8 cellular contexts compared by ENCODE assay signal in the genomic region with DNA sequence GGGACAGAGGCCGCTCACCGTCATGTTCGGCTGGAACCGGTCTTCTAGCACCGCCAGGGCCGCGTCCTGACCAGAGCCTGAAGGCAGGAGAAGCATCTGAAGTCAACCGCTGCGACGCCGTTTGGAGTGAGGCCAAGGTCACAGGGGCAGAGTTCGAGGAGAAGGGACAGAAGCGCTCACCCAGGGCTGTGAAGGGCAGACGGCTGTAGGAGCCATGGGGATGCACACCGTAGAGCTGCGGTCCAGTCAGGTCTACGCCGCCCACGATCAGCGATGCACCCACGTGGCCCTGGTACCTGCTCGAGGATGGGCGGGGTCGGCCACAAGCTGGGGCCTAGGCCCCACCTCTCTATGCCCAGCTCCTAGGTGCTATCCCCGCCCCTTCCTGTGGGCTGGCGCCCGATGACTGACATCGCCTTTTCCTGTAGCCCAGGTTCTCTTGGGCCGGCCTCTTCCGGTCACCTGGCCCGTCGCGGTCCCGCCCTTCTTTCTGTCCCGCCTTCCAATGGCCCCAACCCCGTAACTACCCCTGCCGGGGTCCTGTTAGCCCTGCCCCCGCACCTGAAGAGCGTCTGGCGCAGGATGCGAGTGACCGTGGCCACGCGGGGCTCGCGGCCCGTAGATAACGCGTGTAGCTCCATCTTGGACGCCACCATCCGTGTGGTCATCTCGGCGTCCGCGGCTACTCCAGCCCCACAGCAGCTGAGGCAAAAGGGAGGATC. TPM values are rescaled to one million over a fixed set of nuclear protein-coding genes. Genes with fewer than 3 reads are reported as not detected.
DNase-seq lines count a peak whose midpoint lies in the region; ATAC-seq and TF ChIP-seq lines count a peak whose summit lies in the region.

No MANE protein-coding gene starts in this region.

- no peaks in the 10 kb centered on the region for H3K79me2 ChIP-seq in H9 (ENCODE audit: insufficient read depth, low read length)

- DNase-seq in H9 (peak; percentile 99), M059J (ENCODE audit: low read depth) (peak; percentile 96), fibroblast of the aortic adventitia (ENCODE audit: low read depth) (peak; percentile 85)
- peak; percentile 98 for DNase-seq in activated effector memory CD4-positive, alpha-beta T cell treated with anti-CD3 and anti-CD28 coated beads, Interleukin-2, amount 50 U/mL, for 16 hours
- DNase-seq in stimulated activated naive CD8-positive, alpha-beta T cell treated with anti-CD3 and anti-CD28 coated beads, Interleukin-15, Interleukin-2, amounts not matched to agents 100 U/mL and 50 U/mL, for 24 hours, result peak; percentile 96

- peaks cover 10% of the 10 kb centered on the region for H3K27me3 Mint-ChIP-seq in H9 (ENCODE audit: low read depth)
- H3K27me3 Mint-ChIP-seq in nephron (ENCODE audit: low read depth), result no peaks in the 10 kb centered on the region

- TF ChIP-seq CTCF in H9 (conservative IDR thresholded peaks at IDR 0.05) (no peak), fibroblast of the aortic adventitia (IDR thresholded peaks at IDR 0.05; ENCODE audit: insufficient read depth, low read length) (no peak), nephron (IDR thresholded peaks at IDR 0.05; ENCODE audit: unreplicated experiment in 3 of 3) (no peak)

- TF ChIP-seq POLR2A in Raji (IDR thresholded peaks at IDR 0.05; ENCODE audit: insufficient read depth, low read depth, low read length), result peak; percentile 92

- peak overlapping the region; percentile 64 for H3K14ac ChIP-seq in H9 (ENCODE audit: insufficient read depth, low read length)

- no peak overlapping the region for H4K8ac ChIP-seq in H9 (replicated peaks; ENCODE audit: insufficient read length, low read depth, low read length)

- no peak overlapping the region for H3K4ac ChIP-seq in H9 (ENCODE audit: low read depth, low read length)

- H3K27ac Mint-ChIP-seq in H9 (peak overlapping the region; percentile 96 to 99 (median 99)), nephron (peak overlapping the region; percentile 99 to 100 (median 99))

- no peaks in the 10 kb centered on the region for H4K20me1 ChIP-seq in H9 (ENCODE audit: control insufficient read depth, insufficient read depth, insufficient read length)

- H3K23ac ChIP-seq in H9 (ENCODE audit: insufficient read length, low read depth, low read length), result no peak overlapping the region

- no peak overlapping the region for H2BK12ac ChIP-seq in H9 (ENCODE audit: insufficient read length, low read depth, low read length)

- no peak overlapping the region for H2BK120ac ChIP-seq in H9 (ENCODE audit: low read depth, low read length, poor library complexity, severe bottlenecking)

- H3K27ac ChIP-seq in H9 (ENCODE audit: insufficient read length, low read depth, low read length), result no peak overlapping the region

- ATAC-seq in stimulated activated naive CD8-positive, alpha-beta T cell treated with anti-CD3 and anti-CD28 coated beads, Interleukin-15, Interleukin-2, amounts not matched to agents 100 U/mL and 50 U/mL, for 24 hours, result peak; percentile 91

- peak overlapping the region; percentile 79 for H3K4me2 ChIP-seq in H9 (ENCODE audit: insufficient read depth, insufficient read length, low read length)

- H3T11ph ChIP-seq in H9 (ENCODE audit: low read length), result no peak overlapping the region

- H3K9me3 Mint-ChIP-seq in H9 (peaks cover 0 to 2% of the 10 kb centered on the region in 2 experiments; a peak in 2 of 5 replicates), nephron (no peaks in the 10 kb centered on the region)

- no CpG with 5 or more reads among the region's 55 CpGs for WGBS in H9 (ENCODE audit: extremely low coverage, insufficient read length, low lambda C conversion rate)

- H2AFZ ChIP-seq in H9 (ENCODE audit: low read length), result no peak overlapping the region

- H3K18ac ChIP-seq in H9 (ENCODE audit: insufficient read length, low read depth, low read length), result peak overlapping the region; percentile 16

- peak overlapping the region; percentile 99 for H3K9ac ChIP-seq in ES-I3 (ENCODE audit: low read depth, low read length)
- H3K9ac ChIP-seq in H9 (ENCODE audit: extremely low read depth, insufficient read length, low read length), result peak overlapping the region; percentile 62

- H2BK15ac ChIP-seq in H9 (ENCODE audit: low read depth, low read length), result no peak overlapping the region

- H3K27me3 ChIP-seq in H9 (ENCODE audit: insufficient read depth, low read length), result no peaks in the 10 kb centered on the region

- no peak overlapping the region for H3K56ac ChIP-seq in H9 (ENCODE audit: insufficient read length, low read depth, low read length)

- H3K36me3 Mint-ChIP-seq in H9 (ENCODE audit: insufficient read depth in 1 of 3, low read depth in 3 of 3), result peaks cover 1 to 41% (median 10%) of the 10 kb centered on the region in 3 experiments; a peak in 5 of 7 replicates
- H3K36me3 Mint-ChIP-seq in nephron (ENCODE audit: low read depth), result no peaks in the 10 kb centered on the region

- H3K23me2 ChIP-seq in H9 (ENCODE audit: insufficient read length, low read depth, low read length, poor library complexity, severe bottlenecking), result peaks cover 18% of the 10 kb centered on the region

- H2BK20ac ChIP-seq in H9 (ENCODE audit: low read depth, low read length, poor library complexity, severe bottlenecking), result no peak overlapping the region

- H3K79me1 ChIP-seq in H9 (ENCODE audit: insufficient read depth, low read depth, low read length, poor library complexity, severe bottlenecking), result no peaks in the 10 kb centered on the region

- no peaks in the 10 kb centered on the region for H3K36me3 ChIP-seq in ES-I3 (ENCODE audit: insufficient read depth, low read length)

- no peaks in the 10 kb centered on the region for H3K4me1 ChIP-seq in ES-I3 (ENCODE audit: insufficient read depth, low read length)
- peaks cover 3% of the 10 kb centered on the region; the same call in 1 of the 2 replicates for H3K4me1 ChIP-seq in H9 (ENCODE audit: insufficient read depth, low read length)

- peaks cover 20 to 23% of the 10 kb centered on the region in 2 experiments for H3K4me1 Mint-ChIP-seq in H9
- peaks cover 30% of the 10 kb centered on the region for H3K4me1 Mint-ChIP-seq in nephron

- no peak overlapping the region for H4K91ac ChIP-seq in H9 (ENCODE audit: insufficient read length, low read depth, low read length)

- no peak overlapping the region for H4K5ac ChIP-seq in H9 (ENCODE audit: insufficient read length, low read depth, low read length)

- H2BK5ac ChIP-seq in H9 (ENCODE audit: insufficient read length, low read length), result no peak overlapping the region

- H3K4me3 Mint-ChIP-seq in H9 (peak overlapping the region; percentile 98 to 100), nephron (peak overlapping the region; percentile 100)

- peak overlapping the region; percentile 96 for H3K4me3 ChIP-seq in fibroblast of the aortic adventitia (ENCODE audit: low read depth, low read length)

- no peaks in the 10 kb centered on the region for H3K9me3 ChIP-seq in ES-I3 (ENCODE audit: control insufficient read depth, insufficient read depth, low read length)
- no peaks in the 10 kb centered on the region for H3K9me3 ChIP-seq in H9 (ENCODE audit: control insufficient read depth, low read depth, low read length)

- H2AK5ac ChIP-seq in H9 (ENCODE audit: insufficient read length, low read length), result no peak overlapping the region

RNA-seq across cellular contexts. Expression of a gene that starts 1.1 kb away (rescaled TPM):
- total RNA-seq in H9 (2021) (24.5 and 25.7 TPM in 2 replicates), fibroblast of the aortic adventitia (ENCODE audit: low replicate concordance) (22.7 and 42.4 TPM in 2 replicates)
- total RNA-seq in M059J (2014; rRNA removed; shearing (Covaris generic)), result 53.8 and 63.5 TPM in 2 replicates

RNA-seq across cellular contexts. Expression of a gene that starts 3.9 kb away (rescaled TPM):
- total RNA-seq in H9 (2021), result 2.7 and 3.3 TPM in 2 replicates
- total RNA-seq in M059J (2014; rRNA removed; shearing (Covaris generic)), result not detected in 2 replicates
- 0.27 and 4.6 TPM in 2 replicates for total RNA-seq in fibroblast of the aortic adventitia (ENCODE audit: low replicate concordance)

RNA-seq across cellular contexts. Expression of a gene that starts 8.4 kb away (rescaled TPM):
- total RNA-seq in H9 (2021) (17.7 and 17.8 TPM in 2 replicates), fibroblast of the aortic adventitia (ENCODE audit: low replicate concordance) (2.7 and 5.2 TPM in 2 replicates)
- 4.6 and 5.2 TPM in 2 replicates for total RNA-seq in M059J (2014; rRNA removed; shearing (Covaris generic))

RNA-seq across cellular contexts. Expression of a gene that starts 32.9 kb away (rescaled TPM):
- total RNA-seq in H9 (2021) (46.7 and 51.1 TPM in 2 replicates), fibroblast of the aortic adventitia (ENCODE audit: low replicate concordance) (32.1 and 65.6 TPM in 2 replicates)
- total RNA-seq in M059J (2014; rRNA removed; shearing (Covaris generic)), result 26.1 and 30.7 TPM in 2 replicates

RNA-seq across cellular contexts. Expression of a gene that starts 42.5 kb away (rescaled TPM):
- total RNA-seq in H9 (2021) (28.6 and 29.1 TPM in 2 replicates), fibroblast of the aortic adventitia (ENCODE audit: low replicate concordance) (11.0 and 19.8 TPM in 2 replicates)
- total RNA-seq in M059J (2014; rRNA removed; shearing (Covaris generic)), result 6.1 and 8.2 TPM in 2 replicates
